ENCODE assay signal across 8 cellular contexts in genomic region chr13:112510002-112510780, GRCh38.
DNase-seq lines count a peak whose midpoint lies in the region; ATAC-seq, FAIRE-seq and TF ChIP-seq lines count a peak whose summit lies in the region.

No MANE protein-coding gene starts in this region.

- no peaks in the 10 kb centered on the region for H4K20me1 ChIP-seq in KMS-11 (ENCODE audit: insufficient read depth)

- no peaks in the 10 kb centered on the region for H3K9me3 ChIP-seq in trophoblast cell (ENCODE audit: insufficient read depth, low read depth, low read length)

- H3K4me3 ChIP-seq in KMS-11 (IDR thresholded peaks at IDR 0.05; ENCODE audit: insufficient read depth, low read depth, low read length) = no peak overlapping the region
- no peak overlapping the region for H3K4me3 ChIP-seq in fibroblast of villous mesenchyme (ENCODE audit: low read depth, low read length)
- no peak overlapping the region for H3K4me3 ChIP-seq in trophoblast cell (ENCODE audit: low read depth, low read length)

- H3K23ac ChIP-seq in trophoblast cell (ENCODE audit: low read length) = no peak overlapping the region

- no peak overlapping the region for H2AK5ac ChIP-seq in trophoblast cell (ENCODE audit: low read length)

- no peak overlapping the region for H3K27ac ChIP-seq in KMS-11
- H3K27ac ChIP-seq in trophoblast cell (ENCODE audit: low read depth, low read length) = no peak overlapping the region

- no peak overlapping the region for H3K4ac ChIP-seq in trophoblast cell (ENCODE audit: low read depth, low read length)

- no peaks in the 10 kb centered on the region for H3K4me1 ChIP-seq in KMS-11 (ENCODE audit: low read depth, poor library complexity, severe bottlenecking)
- peaks cover 0 to 5% of the 10 kb centered on the region in 2 experiments for H3K4me1 ChIP-seq in trophoblast cell (ENCODE audit: control insufficient read depth in 1 of 2, insufficient read depth in 2 of 2, low read length in 2 of 2)

- H3K4me2 ChIP-seq in KMS-11 (no peak overlapping the region), trophoblast cell (ENCODE audit: low read length) (no peak overlapping the region)

- no peaks in the 10 kb centered on the region for H3K79me1 ChIP-seq in trophoblast cell (ENCODE audit: low read length)

- H3K27me3 ChIP-seq in KMS-11 (ENCODE audit: insufficient read depth, low read depth) (no peaks in the 10 kb centered on the region), trophoblast cell (ENCODE audit: insufficient read depth, low read length) (no peaks in the 10 kb centered on the region)

- no CpG with 5 or more reads among the region's 15 CpGs for WGBS in trophoblast cell (ENCODE audit: extremely low coverage, insufficient coverage, insufficient read length)

- no peak overlapping the region for H4K8ac ChIP-seq in trophoblast cell (ENCODE audit: low read depth, low read length)

- H3K36me3 ChIP-seq in KMS-11 (ENCODE audit: insufficient read depth) (no peaks in the 10 kb centered on the region), trophoblast cell (ENCODE audit: control insufficient read depth in 1 of 2, insufficient read depth in 2 of 2, low read length in 2 of 2) (peaks cover 5 to 11% of the 10 kb centered on the region in 2 experiments)

- H3K14ac ChIP-seq in trophoblast cell (ENCODE audit: low read length) = no peak overlapping the region

- H4K12ac ChIP-seq in trophoblast cell (ENCODE audit: low read depth, low read length) = no peak overlapping the region

- no peak overlapping the region for H3K18ac ChIP-seq in trophoblast cell (ENCODE audit: low read length)

- TF ChIP-seq CTCF in KMS-11 (conservative IDR thresholded peaks at IDR 0.05; ENCODE audit: low read depth, low read length) (peak; percentile 45), fibroblast of villous mesenchyme (IDR thresholded peaks at IDR 0.05; ENCODE audit: insufficient read depth, low read depth, low read length) (peak; percentile 65)

- H2BK120ac ChIP-seq in trophoblast cell (ENCODE audit: insufficient read depth, low read length, poor library complexity) = no peak overlapping the region

- H3K79me2 ChIP-seq in KMS-11 (ENCODE audit: insufficient read depth, low read depth) = no peaks in the 10 kb centered on the region
- H3K79me2 ChIP-seq in trophoblast cell (ENCODE audit: control insufficient read depth, insufficient read depth, low read length, poor library complexity) = no peaks in the 10 kb centered on the region

- FAIRE-seq in G401.6 (lab: Jason Lieb, UNC) = peak; percentile 27

- H2BK5ac ChIP-seq in trophoblast cell (ENCODE audit: low read depth, low read length, poor library complexity) = no peak overlapping the region

- H2BK12ac ChIP-seq in trophoblast cell (ENCODE audit: low read length) = no peak overlapping the region

- DNase-seq in SHP77 treated with DMSO at 0.1 percent for 48 hours (lab: John Stamatoyannopoulos, UW) (peak; percentile 61), fibroblast of villous mesenchyme (ENCODE audit: low read depth) (peak; percentile 69), trophoblast cell (peak; percentile 9 to 70), NCI-H128 (lab: John Stamatoyannopoulos, UW; ENCODE audit: unreplicated experiment) (no peak), T-helper 1 cell (no peak)

- no peak overlapping the region for H3K9ac ChIP-seq in KMS-11
- H3K9ac ChIP-seq in trophoblast cell (ENCODE audit: low read length) = no peak overlapping the region

- H2AFZ ChIP-seq in KMS-11 (ENCODE audit: low read depth) (no peak overlapping the region), trophoblast cell (ENCODE audit: insufficient read depth, low read length, poor library complexity) (no peak overlapping the region)

- ATAC-seq in GM18907 (IDR thresholded peaks at IDR 0.05; ENCODE audit: unreplicated experiment) = no peak

- H4K91ac ChIP-seq in trophoblast cell (ENCODE audit: low read depth, low read length) = no peak overlapping the region

Comparison
In these comparisons a context has a peak if more than half of its experiments do, and no peak if none do; other contexts are left out.
1. DNase-seq: peak in SHP77 treated with DMSO at 0.1 percent for 48 hours (single experiment), fibroblast of villous mesenchyme (single experiment) and trophoblast cell (2 of 2); none in NCI-H128 (single experiment) and T-helper 1 cell (0 of 5).